Comparison of ENCODE assay signal across 12 cellular contexts in the genomic region with DNA sequence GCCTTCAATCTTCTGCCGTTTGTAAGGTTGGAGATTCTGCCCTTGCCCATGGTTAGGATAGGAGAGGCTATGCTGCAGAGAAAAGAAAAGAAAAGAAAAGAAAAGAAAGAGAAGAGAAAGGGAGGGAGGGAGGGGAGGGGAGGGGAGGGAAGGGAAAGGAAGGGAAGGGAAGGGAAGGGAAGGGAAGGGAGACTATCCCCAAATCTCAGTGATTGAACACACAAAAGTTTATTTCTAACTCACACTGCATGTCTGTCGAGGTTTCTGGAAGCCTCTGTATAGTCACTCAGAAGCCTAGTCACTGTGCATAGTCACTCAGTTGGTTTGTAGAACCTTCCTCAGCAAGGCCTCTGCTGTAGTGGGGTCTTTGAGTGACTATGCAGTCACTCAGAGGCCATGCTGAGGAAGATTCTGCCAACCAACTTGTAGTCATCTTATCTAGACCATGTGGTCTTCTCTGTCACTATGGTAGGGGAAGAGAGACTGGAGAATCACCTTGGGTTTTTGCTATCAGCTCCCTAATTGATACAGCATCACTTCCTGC. TPM values are rescaled to one million over a fixed set of nuclear protein-coding genes. Genes with fewer than 3 reads are reported as not detected.
DNase-seq lines count a peak whose midpoint lies in the region; ATAC-seq, FAIRE-seq and TF ChIP-seq lines count a peak whose summit lies in the region.
"Had no signal": no experiment of that assay in that cellular context is flagged by ENCODE, and none has a peak within 500 bp of the region (broad histone marks: within the 10 kb centered on the region; RNA-seq: fewer than 3 reads in every experiment).

No MANE protein-coding gene starts in this region.

- H2AK5ac ChIP-seq in H1 (ENCODE audit: low read depth, low read length) (no peak overlapping the region), mesendoderm (ENCODE audit: low read length) (no peak overlapping the region)

- H3K4ac ChIP-seq in H1 (replicated peaks; ENCODE audit: insufficient read length, low read depth, low read length): no peak overlapping the region
- no peak overlapping the region for H3K4ac ChIP-seq in mesendoderm (ENCODE audit: low read depth, low read length)

- H3K4me2 ChIP-seq in OCI-LY1 (ENCODE audit: low read length) (no peak overlapping the region), H1 (ENCODE audit: insufficient read depth in 1 of 2, low read depth in 2 of 2, low read length in 2 of 2) (no peak overlapping the region), mesendoderm (ENCODE audit: low read length) (no peak overlapping the region)

- H3K14ac ChIP-seq in H1 (ENCODE audit: insufficient read length): no peak overlapping the region

- H3K9me3 ChIP-seq in left ventricle myocardium inferior (replicated peaks) (no peaks in the 10 kb centered on the region), OCI-LY1 (ENCODE audit: low read length) (no peaks in the 10 kb centered on the region), H1 (ENCODE audit: insufficient read depth in 2 of 2, low read depth in 1 of 2, low read length in 1 of 2) (no peaks in the 10 kb centered on the region)
- H3K9me3 ChIP-seq: BLaER1 treated with 17β-estradiol and CSF1 and Interleukin-3, amounts not matched to agents 10 nM and 100 nM had no signal

- H3K27me3 ChIP-seq in left ventricle myocardium inferior (ENCODE audit: low read depth) (no peaks in the 10 kb centered on the region), OCI-LY1 (ENCODE audit: insufficient read depth, low read length) (no peaks in the 10 kb centered on the region), H1 (replicated peaks in 1 of 4; ENCODE audit: control insufficient read depth in 3 of 4, extremely low read depth in 1 of 4, insufficient read depth in 3 of 4, low read length in 3 of 4) (no peaks in the 10 kb centered on the region), mesendoderm (ENCODE audit: insufficient read depth, low read length, poor library complexity) (no peaks in the 10 kb centered on the region)
- H3K27me3 ChIP-seq: BLaER1 treated with 17β-estradiol and CSF1 and Interleukin-3, amounts not matched to agents 10 nM and 100 nM had no signal

- no peaks in the 10 kb centered on the region for H3K79me1 ChIP-seq in H1 (ENCODE audit: low read depth, low read length)
- H3K79me1 ChIP-seq in mesendoderm (ENCODE audit: low read length): no peaks in the 10 kb centered on the region

- FAIRE-seq in H1 (lab: Jason Lieb, UNC): no peak

- CTCF ChIA-PET in H1 (lab: Charles Lee; ENCODE audit: partially characterized antibody): no interaction called here

- H3K18ac ChIP-seq in H1 (ENCODE audit: extremely low read depth, low read length) (no peak overlapping the region), mesendoderm (ENCODE audit: low read length) (no peak overlapping the region)

- no peak overlapping the region for H2BK12ac ChIP-seq in H1 (ENCODE audit: low read depth, low read length)

- no peak for TF ChIP-seq POLR2A in H1 (IDR thresholded peaks at IDR 0.05; ENCODE audit: control extremely low read depth in 1 of 2, low read depth in 2 of 2, low read length in 2 of 2)

- H2BK20ac ChIP-seq in H1 (ENCODE audit: low read length): no peak overlapping the region

- H3K9me2 ChIP-seq in OCI-LY1 (ENCODE audit: low read depth, low read length): no peaks in the 10 kb centered on the region

- no peak overlapping the region for H4K8ac ChIP-seq in H1 (ENCODE audit: extremely low read depth, insufficient read depth, low read length)
- H4K8ac ChIP-seq in mesendoderm (ENCODE audit: low read depth, low read length): no peak overlapping the region

- peak overlapping the region; percentile 58 for H3K27ac ChIP-seq in left ventricle myocardium inferior (replicated peaks)
- no peak overlapping the region for H3K27ac ChIP-seq in OCI-LY1 (ENCODE audit: low read depth, low read length, poor library complexity, severe bottlenecking)
- no peak overlapping the region for H3K27ac ChIP-seq in H1 (ENCODE audit: low read depth, low read length)
- no peak overlapping the region for H3K27ac ChIP-seq in mesendoderm (ENCODE audit: low read depth, low read length)

- H2BK120ac ChIP-seq in H1 (replicated peaks; ENCODE audit: low read depth, low read length): no peak overlapping the region
- no peak overlapping the region for H2BK120ac ChIP-seq in mesendoderm (ENCODE audit: low read depth, low read length)

- TF ChIP-seq EP300 in H1 (IDR thresholded peaks at IDR 0.05; ENCODE audit: borderline replicate concordance in 1 of 2, low read depth in 2 of 2, low read length in 2 of 2): no peak

- intact Hi-C loops in left ventricle myocardium inferior (cut with micrococcal nuclease): no loop called here
- intact Hi-C loops in Right ventricle myocardium superior (cut with DNase I): no loop called here

- 0 out of 2 replicates have a peak overlapping the region, but pooled peaks have one; percentile 18 for H2BK15ac ChIP-seq in H1 (ENCODE audit: low read length)
- H2BK15ac ChIP-seq in mesendoderm (replicated peaks; ENCODE audit: low read depth): no peak overlapping the region

- H3K4me1 ChIP-seq in left ventricle myocardium inferior (no peaks in the 10 kb centered on the region), OCI-LY1 (ENCODE audit: insufficient read depth, low read length, severe bottlenecking) (no peaks in the 10 kb centered on the region), H1 (replicated peaks in 1 of 4; ENCODE audit: control insufficient read depth in 3 of 4, insufficient read depth in 4 of 4, low read length in 3 of 4) (peaks cover 0 to 4% (median under 1%) of the 10 kb centered on the region in 4 experiments; a peak in 1 of 7 replicates), mesendoderm (ENCODE audit: control insufficient read depth, low read depth, low read length) (no peaks in the 10 kb centered on the region)

- H3K36me3 Mint-ChIP-seq in stimulated activated effector memory CD8-positive, alpha-beta T cell treated with anti-CD3 and anti-CD28 coated beads, Interleukin-12 subunit alpha, Interleukin-12 subunit beta, amount 100 ng/mL, for 72 hours: no peaks in the 10 kb centered on the region
- H3K36me3 Mint-ChIP-seq: CD4-positive, CD25-positive, alpha-beta regulatory T cell had no signal

- H3K23ac ChIP-seq in H1 (ENCODE audit: insufficient read length) (no peak overlapping the region), mesendoderm (ENCODE audit: low read length) (no peak overlapping the region)

- no peak overlapping the region; the same call in 1 of the 2 replicates for H2BK5ac ChIP-seq in H1 (ENCODE audit: low read depth, low read length)
- H2BK5ac ChIP-seq in mesendoderm (ENCODE audit: low read length): no peak overlapping the region

- no peaks in the 10 kb centered on the region for H3F3A ChIP-seq in OCI-LY1 (ENCODE audit: insufficient read depth, low read length)

- DNase-seq in left ventricle myocardium inferior (no peak), Right ventricle myocardium superior (no peak), H1 (ENCODE audit: low read depth in 1 of 2, low spot score in 2 of 2) (no peak), mesendoderm (no peak), SKM-1 treated with dmso at 0.1 percent for 144 hours (lab: John Stamatoyannopoulos, UW; ENCODE audit: unreplicated experiment) (no peak)
- no peak for DNase-seq in stimulated activated effector memory CD8-positive, alpha-beta T cell treated with anti-CD3 and anti-CD28 coated beads, Interleukin-12 subunit alpha, Interleukin-12 subunit beta, amount 100 ng/mL, for 72 hours (ENCODE audit: low spot score in 2 of 2)
- DNase-seq: 8988T, H7 had no signal

- TF ChIP-seq RAD21 in H1 (IDR thresholded peaks at IDR 0.05 in 1 of 2, conservative IDR thresholded peaks at IDR 0.05 in 1 of 2; ENCODE audit: low read depth in 2 of 2, low read length in 2 of 2): no peak

- POLR2A ChIA-PET in H1 (lab: Charles Lee; ENCODE audit: partially characterized antibody): no interaction called here

- H4K20me1 ChIP-seq in OCI-LY1 (ENCODE audit: insufficient read depth, low read length) (no peaks in the 10 kb centered on the region), H1 (replicated peaks in 1 of 2; ENCODE audit: control insufficient read depth in 1 of 2, insufficient read depth in 2 of 2, low read length in 2 of 2) (no peaks in the 10 kb centered on the region)
- H4K20me1 ChIP-seq: BLaER1 treated with 17β-estradiol and CSF1 and Interleukin-3, amounts not matched to agents 10 nM and 100 nM had no signal

- no peaks in the 10 kb centered on the region for H3K9me3 Mint-ChIP-seq in stimulated activated effector memory CD8-positive, alpha-beta T cell treated with anti-CD3 and anti-CD28 coated beads, Interleukin-12 subunit alpha, Interleukin-12 subunit beta, amount 100 ng/mL, for 72 hours
- H3K9me3 Mint-ChIP-seq: CD4-positive, CD25-positive, alpha-beta regulatory T cell had no signal

- ATAC-seq in Right ventricle myocardium superior (ENCODE audit: poor library complexity) (no peak), HG02610 (IDR thresholded peaks at IDR 0.05; ENCODE audit: unreplicated experiment) (no peak)
- peak; percentile 53 for ATAC-seq in stimulated activated effector memory CD8-positive, alpha-beta T cell treated with anti-CD3 and anti-CD28 coated beads, Interleukin-12 subunit alpha, Interleukin-12 subunit beta, amount 100 ng/mL, for 72 hours

- no peaks in the 10 kb centered on the region for H3K4me1 Mint-ChIP-seq in stimulated activated effector memory CD8-positive, alpha-beta T cell treated with anti-CD3 and anti-CD28 coated beads, Interleukin-12 subunit alpha, Interleukin-12 subunit beta, amount 100 ng/mL, for 72 hours

- H4K91ac ChIP-seq in H1 (replicated peaks; ENCODE audit: insufficient read length, low read length): no peak overlapping the region

- H3K27ac Mint-ChIP-seq in stimulated activated effector memory CD8-positive, alpha-beta T cell treated with anti-CD3 and anti-CD28 coated beads, Interleukin-12 subunit alpha, Interleukin-12 subunit beta, amount 100 ng/mL, for 72 hours: no peak overlapping the region

- 96% methylated on average over 2 of the region's 2 CpGs; no CpG with 5 or more reads in 1 of the 2 experiments for WGBS in H1 (ENCODE audit: extremely low coverage in 1 of 2, insufficient coverage in 1 of 2, insufficient read length in 1 of 2, insufficient replicate concordance in 2 of 2, low coverage in 1 of 2, low lambda C conversion rate in 2 of 2, missing lambda C conversion rate in 1 of 2), 2 experiments
- no CpG with 5 or more reads among the region's 2 CpGs for WGBS in mesendoderm (ENCODE audit: extremely low coverage, insufficient coverage, low lambda C conversion rate)

- no peak overlapping the region for H3K9ac ChIP-seq in OCI-LY1 (ENCODE audit: low read length)
- H3K9ac ChIP-seq in H1 (replicated peaks in 1 of 4; ENCODE audit: extremely low read depth in 1 of 4, low read depth in 3 of 4, low read length in 3 of 4): no peak overlapping the region
- no peak overlapping the region for H3K9ac ChIP-seq in mesendoderm (ENCODE audit: low read length)
- H3K9ac ChIP-seq: BLaER1 treated with 17β-estradiol and CSF1 and Interleukin-3, amounts not matched to agents 10 nM and 100 nM had no signal

- H3K4me3 ChIP-seq in left ventricle myocardium inferior: no peak overlapping the region
- no peak overlapping the region for H3K4me3 ChIP-seq in OCI-LY1 (ENCODE audit: low read depth, low read length, poor library complexity, severe bottlenecking)
- H3K4me3 ChIP-seq in H1 (ENCODE audit: extremely low read depth in 1 of 4, insufficient read depth in 2 of 4, low read depth in 3 of 4, low read length in 4 of 4): no peak overlapping the region
- H3K4me3 ChIP-seq in mesendoderm (ENCODE audit: low read length): no peak overlapping the region
- H3K4me3 ChIP-seq: BLaER1 treated with 17β-estradiol and CSF1 and Interleukin-3, amounts not matched to agents 10 nM and 100 nM had no signal

- no peak overlapping the region for H3K56ac ChIP-seq in H1 (replicated peaks; ENCODE audit: insufficient read length, low read depth, low read length)
- no peak overlapping the region for H3K56ac ChIP-seq in mesendoderm (ENCODE audit: low read length)

- H2AFZ ChIP-seq in OCI-LY1 (ENCODE audit: low read length) (peak overlapping the region; percentile 69; the same call in 1 of the 2 replicates), H1 (ENCODE audit: low read length) (peak overlapping the region; percentile 95; the same call in 1 of the 2 replicates)

- no peak overlapping the region for H4K5ac ChIP-seq in H1 (ENCODE audit: insufficient read length, low read depth, low read length)
- H4K5ac ChIP-seq in mesendoderm (ENCODE audit: low read length): no peak overlapping the region

- no peak for TF ChIP-seq CTCF in left ventricle myocardium inferior (IDR thresholded peaks at IDR 0.05; ENCODE audit: borderline replicate concordance)
- no peak for TF ChIP-seq CTCF in OCI-LY1 (IDR thresholded peaks at IDR 0.05; ENCODE audit: low read length)
- no peak for TF ChIP-seq CTCF in H1 (IDR thresholded peaks at IDR 0.05; ENCODE audit: control extremely low read depth in 1 of 3, insufficient read depth in 1 of 3, low read depth in 1 of 3, low read length in 3 of 3)

- H3K36me3 ChIP-seq in left ventricle myocardium inferior (no peaks in the 10 kb centered on the region), OCI-LY1 (ENCODE audit: insufficient read depth, low read length) (no peaks in the 10 kb centered on the region), H1 (ENCODE audit: control insufficient read depth in 2 of 4, insufficient read depth in 4 of 4, low read length in 3 of 4) (no peaks in the 10 kb centered on the region), mesendoderm (ENCODE audit: control insufficient read depth, insufficient read depth, low read length) (no peaks in the 10 kb centered on the region)
- H3K36me3 ChIP-seq: BLaER1 treated with 17β-estradiol and CSF1 and Interleukin-3, amounts not matched to agents 10 nM and 100 nM had no signal

- H3K23me2 ChIP-seq in H1 (ENCODE audit: low read depth, low read length): no peaks in the 10 kb centered on the region

- no peak overlapping the region for H3K4me3 Mint-ChIP-seq in stimulated activated effector memory CD8-positive, alpha-beta T cell treated with anti-CD3 and anti-CD28 coated beads, Interleukin-12 subunit alpha, Interleukin-12 subunit beta, amount 100 ng/mL, for 72 hours
- H3K4me3 Mint-ChIP-seq: CD4-positive, CD25-positive, alpha-beta regulatory T cell had no signal

- H3K79me2 ChIP-seq in OCI-LY1 (ENCODE audit: insufficient read depth, low read length) (no peaks in the 10 kb centered on the region), H1 (ENCODE audit: control insufficient read depth in 1 of 2, insufficient read depth in 2 of 2, low read length in 2 of 2) (no peaks in the 10 kb centered on the region), mesendoderm (ENCODE audit: control insufficient read depth, insufficient read depth, low read length) (no peaks in the 10 kb centered on the region)

RNA-seq across cellular contexts. Expression of gene ABCC9, which starts 52.3 kb away (rescaled TPM):
- total RNA-seq in left ventricle myocardium inferior: 81.8 TPM
- total RNA-seq in Right ventricle myocardium superior: 77.6 TPM
- not detected in 2 replicates for total RNA-seq in H1 (2021; fragmentation: NEBNext Ultra II Directional; extraction: Animal tissue kit (Norgen Biotek cat#: 25700))
- polyA plus RNA-seq in H1 (2011; rRNA removed): under 0.01 and 0.02 TPM in 2 replicates
- polyA plus RNA-seq in H1 (2011; cell fraction: cytosol; rRNA removed): not detected
- polyA plus RNA-seq in H1 (2011; cell fraction: nucleus; rRNA removed): not detected
- polyA plus RNA-seq in H1 (2012, experiment 1 of 2): 0.03 to 0.04 TPM (median 0.03 TPM) in 3 of 4 replicates, not detected in the other
- polyA plus RNA-seq in H1 (2012, experiment 2 of 2): not detected
- polyA plus RNA-seq in H1 (2013, experiment 1 of 2): 0.04 TPM
- polyA plus RNA-seq in H1 (2013, experiment 2 of 2): 0.02 TPM
- polyA minus RNA-seq in H1 (2011; rRNA and poly(A)+ RNA removed): 0.02 TPM in 1 of 2 replicates, not detected in the other
- polyA minus RNA-seq in H1 (2011; cell fraction: cytosol; rRNA and poly(A)+ RNA removed): not detected
- 0.10 TPM for polyA minus RNA-seq in H1 (2011; cell fraction: nucleus; rRNA and poly(A)+ RNA removed)
- polyA plus RNA-seq in mesendoderm (2013, experiment 1 of 2): 0.20 TPM
- polyA plus RNA-seq in mesendoderm (2013, experiment 2 of 2): 0.14 TPM
- total RNA-seq: CD4-positive, CD25-positive, alpha-beta regulatory T cell; H7 had no signal
- polyA plus RNA-seq: CD4-positive, CD25-positive, alpha-beta regulatory T cell had no signal

RNA-seq across cellular contexts. Expression of gene CMAS, which starts 52.5 kb away (rescaled TPM):
- total RNA-seq in left ventricle myocardium inferior (34.8 TPM), Right ventricle myocardium superior (35.1 TPM)
- 53.2 and 59.8 TPM in 2 replicates for total RNA-seq in H1 (2021; fragmentation: NEBNext Ultra II Directional; extraction: Animal tissue kit (Norgen Biotek cat#: 25700))
- polyA plus RNA-seq in H1 (2011; rRNA removed): 8.2 and 13.2 TPM in 2 replicates
- 26.5 TPM for polyA plus RNA-seq in H1 (2011; cell fraction: cytosol; rRNA removed)
- polyA plus RNA-seq in H1 (2011; cell fraction: nucleus; rRNA removed): 5.0 TPM
- 32.6 to 48.3 TPM (median 34.7 TPM) in 4 replicates for polyA plus RNA-seq in H1 (2012, experiment 1 of 2)
- 11.1 TPM for polyA plus RNA-seq in H1 (2012, experiment 2 of 2)
- polyA plus RNA-seq in H1 (2013, experiment 1 of 2): 47.6 TPM
- polyA plus RNA-seq in H1 (2013, experiment 2 of 2): 51.7 TPM
- polyA minus RNA-seq in H1 (2011; rRNA and poly(A)+ RNA removed): 6.0 and 10.9 TPM in 2 replicates
- polyA minus RNA-seq in H1 (2011; cell fraction: cytosol; rRNA and poly(A)+ RNA removed): 12.8 TPM
- polyA minus RNA-seq in H1 (2011; cell fraction: nucleus; rRNA and poly(A)+ RNA removed): 10.0 TPM
- polyA plus RNA-seq in mesendoderm (2013, experiment 1 of 2): 41.9 TPM
- polyA plus RNA-seq in mesendoderm (2013, experiment 2 of 2): 41.2 TPM

Comparison
In these comparisons a context has a peak if more than half of its experiments do, and no peak if none do; other contexts are left out.
1. RNA of gene ABCC9, which starts 52.3 kb away (total RNA-seq): 81.8 TPM in left ventricle myocardium inferior (single experiment) and 77.6 TPM in Right ventricle myocardium superior (single experiment); not detected in H1; every median in the first group is over 10 times any median in the second.